ENCODE assay signal across 13 cellular contexts in genomic region chr15:74808073-74808839, GRCh38. TPM values are rescaled to one million over a fixed set of nuclear protein-coding genes. Genes with fewer than 3 reads are reported as not detected.
DNase-seq lines count a peak whose midpoint lies in the region; ATAC-seq and TF ChIP-seq lines count a peak whose summit lies in the region.
"Had no signal": no experiment of that assay in that cellular context is flagged by ENCODE, and none has a peak within 500 bp of the region (broad histone marks: within the 10 kb centered on the region; RNA-seq: fewer than 3 reads in every experiment).

No MANE protein-coding gene starts in this region.

- no peaks in the 10 kb centered on the region for H3K9me3 Mint-ChIP-seq in activated T-helper 1 cell treated with anti-CD3 and anti-CD28 coated beads, Interleukin-12 subunit alpha, Interleukin-12 subunit beta, Interleukin-2, Interleukin-4 antibody, amounts not matched to agents 30 ng/mL and 10 ng/mL and 1 ng/mL, durations not matched to agents 14 hours and 24 hours and 36 hours
- H3K9me3 Mint-ChIP-seq in activated T-helper 2 cell treated with anti-CD3 and anti-CD28 coated beads, Interferon-gamma antibody, Interleukin-2, Interleukin-4, amounts not matched to agents 10 μg/mL and 5 μg/mL and 100 μg/mL, durations not matched to agents 14 hours and 24 hours and 36 hours = no peaks in the 10 kb centered on the region

- peaks cover 38% of the 10 kb centered on the region for H3K4me1 Mint-ChIP-seq in activated T-helper 1 cell treated with anti-CD3 and anti-CD28 coated beads, Interleukin-12 subunit alpha, Interleukin-12 subunit beta, Interleukin-2, Interleukin-4 antibody, amounts not matched to agents 30 ng/mL and 10 ng/mL and 1 ng/mL, durations not matched to agents 14 hours and 24 hours and 36 hours (ENCODE audit: low read depth)
- H3K4me1 Mint-ChIP-seq in activated T-helper 2 cell treated with anti-CD3 and anti-CD28 coated beads, Interferon-gamma antibody, Interleukin-2, Interleukin-4, amounts not matched to agents 10 μg/mL and 5 μg/mL and 100 μg/mL, durations not matched to agents 14 hours and 24 hours and 36 hours (ENCODE audit: low read depth) = peaks cover 10% of the 10 kb centered on the region

- H3K4me3 Mint-ChIP-seq in activated T-helper 1 cell treated with anti-CD3 and anti-CD28 coated beads, Interleukin-12 subunit alpha, Interleukin-12 subunit beta, Interleukin-2, Interleukin-4 antibody, amounts not matched to agents 30 ng/mL and 10 ng/mL and 1 ng/mL, durations not matched to agents 14 hours and 24 hours and 36 hours = no peak overlapping the region
- H3K4me3 Mint-ChIP-seq in activated T-helper 2 cell treated with anti-CD3 and anti-CD28 coated beads, Interferon-gamma antibody, Interleukin-2, Interleukin-4, amounts not matched to agents 10 μg/mL and 5 μg/mL and 100 μg/mL, durations not matched to agents 14 hours and 24 hours and 36 hours (ENCODE audit: low read depth) = no peak overlapping the region

- H3K27me3 Mint-ChIP-seq in activated T-helper 1 cell treated with anti-CD3 and anti-CD28 coated beads, Interleukin-12 subunit alpha, Interleukin-12 subunit beta, Interleukin-2, Interleukin-4 antibody, amounts not matched to agents 30 ng/mL and 10 ng/mL and 1 ng/mL, durations not matched to agents 14 hours and 24 hours and 36 hours (ENCODE audit: insufficient read depth) = peaks cover 3% of the 10 kb centered on the region
- peaks cover 2% of the 10 kb centered on the region for H3K27me3 Mint-ChIP-seq in activated T-helper 2 cell treated with anti-CD3 and anti-CD28 coated beads, Interferon-gamma antibody, Interleukin-2, Interleukin-4, amounts not matched to agents 10 μg/mL and 5 μg/mL and 100 μg/mL, durations not matched to agents 14 hours and 24 hours and 36 hours (ENCODE audit: low read depth)

- no peak overlapping the region for H3K27ac ChIP-seq in left ventricle myocardium inferior (replicated peaks)
- H3K27ac ChIP-seq: BLaER1 treated with 17β-estradiol and CSF1 and Interleukin-3, amounts not matched to agents 10 nM and 100 nM; sigmoid colon had no signal

- peaks cover 13% of the 10 kb centered on the region for H3K36me3 Mint-ChIP-seq in activated T-helper 1 cell treated with anti-CD3 and anti-CD28 coated beads, Interleukin-12 subunit alpha, Interleukin-12 subunit beta, Interleukin-2, Interleukin-4 antibody, amounts not matched to agents 30 ng/mL and 10 ng/mL and 1 ng/mL, durations not matched to agents 14 hours and 24 hours and 36 hours (ENCODE audit: low read depth)
- H3K36me3 Mint-ChIP-seq in activated T-helper 2 cell treated with anti-CD3 and anti-CD28 coated beads, Interferon-gamma antibody, Interleukin-2, Interleukin-4, amounts not matched to agents 10 μg/mL and 5 μg/mL and 100 μg/mL, durations not matched to agents 14 hours and 24 hours and 36 hours (ENCODE audit: low read depth) = peaks cover 14% of the 10 kb centered on the region

- H3K4me1 ChIP-seq in left ventricle myocardium inferior = peaks cover 22% of the 10 kb centered on the region
- H3K4me1 ChIP-seq: sigmoid colon had no signal

- DNase-seq in Right ventricle myocardium inferior (ENCODE audit: missing footprints) (no peak), left ventricle myocardium inferior (no peak), left colon (peak; percentile 68 to 86), DMS 273 treated with DMSO at 0.1 percent for 48 hours (lab: John Stamatoyannopoulos, UW) (no peak)
- no peak for DNase-seq in activated T-helper 1 cell treated with anti-CD3 and anti-CD28 coated beads, Interleukin-12 subunit alpha, Interleukin-12 subunit beta, Interleukin-2, Interleukin-4 antibody, amounts not matched to agents 30 ng/mL and 10 ng/mL and 1 ng/mL, durations not matched to agents 14 hours and 24 hours and 36 hours (ENCODE audit: low spot score)
- no peak for DNase-seq in activated T-helper 2 cell treated with anti-CD3 and anti-CD28 coated beads, Interferon-gamma antibody, Interleukin-2, Interleukin-4, amounts not matched to agents 10 μg/mL and 5 μg/mL and 100 μg/mL, durations not matched to agents 14 hours and 24 hours and 36 hours (ENCODE audit: low spot score)
- DNase-seq: activated effector memory CD4-positive, alpha-beta T cell treated with anti-CD3 and anti-CD28 coated beads, Interleukin-2, amount 50 U/mL, for 16 hours; glutamatergic neuron; NCI-H1417; sigmoid colon had no signal

- peak overlapping the region; percentile 55 for H3K27ac Mint-ChIP-seq in activated T-helper 1 cell treated with anti-CD3 and anti-CD28 coated beads, Interleukin-12 subunit alpha, Interleukin-12 subunit beta, Interleukin-2, Interleukin-4 antibody, amounts not matched to agents 30 ng/mL and 10 ng/mL and 1 ng/mL, durations not matched to agents 14 hours and 24 hours and 36 hours
- H3K27ac Mint-ChIP-seq in activated T-helper 2 cell treated with anti-CD3 and anti-CD28 coated beads, Interferon-gamma antibody, Interleukin-2, Interleukin-4, amounts not matched to agents 10 μg/mL and 5 μg/mL and 100 μg/mL, durations not matched to agents 14 hours and 24 hours and 36 hours = no peak overlapping the region

- H3K9me3 ChIP-seq in left ventricle myocardium inferior (replicated peaks) = no peaks in the 10 kb centered on the region
- H3K9me3 ChIP-seq: BLaER1 treated with 17β-estradiol and CSF1 and Interleukin-3, amounts not matched to agents 10 nM and 100 nM; sigmoid colon had no signal

- TF ChIP-seq CTCF in left ventricle myocardium inferior (IDR thresholded peaks at IDR 0.05; ENCODE audit: borderline replicate concordance) = no peak

- H3K4me3 ChIP-seq in left ventricle myocardium inferior = no peak overlapping the region
- H3K4me3 ChIP-seq: BLaER1 treated with 17β-estradiol and CSF1 and Interleukin-3, amounts not matched to agents 10 nM and 100 nM; sigmoid colon had no signal

- ATAC-seq in Right ventricle myocardium inferior (peak; percentile 47), left colon (peak; percentile 87), GM21423 (IDR thresholded peaks at IDR 0.05; ENCODE audit: unreplicated experiment) (no peak), HG02571 (IDR thresholded peaks at IDR 0.05; ENCODE audit: unreplicated experiment) (no peak)

- H3K36me3 ChIP-seq in left ventricle myocardium inferior = peaks cover 6% of the 10 kb centered on the region

- no peaks in the 10 kb centered on the region for H3K27me3 ChIP-seq in left ventricle myocardium inferior (ENCODE audit: low read depth)
- H3K27me3 ChIP-seq: BLaER1 treated with 17β-estradiol and CSF1 and Interleukin-3, amounts not matched to agents 10 nM and 100 nM; sigmoid colon had no signal

- intact Hi-C loops in Right ventricle myocardium inferior (cut with DNase I) = no loop called here
- intact Hi-C loops in left ventricle myocardium inferior (cut with micrococcal nuclease) = no loop called here
- intact Hi-C loops in activated T-helper 1 cell treated with anti-CD3 and anti-CD28 coated beads, Interleukin-12 subunit alpha, Interleukin-12 subunit beta, Interleukin-2, Interleukin-4 antibody, amounts not matched to agents 30 ng/mL and 10 ng/mL and 1 ng/mL, durations not matched to agents 14 hours and 24 hours and 36 hours (cut with micrococcal nuclease) = no loop called here
- intact Hi-C loops in left colon (cut with DNase I, micrococcal nuclease) = no loop called here
- intact Hi-C loops in activated T-helper 2 cell treated with anti-CD3 and anti-CD28 coated beads, Interferon-gamma antibody, Interleukin-2, Interleukin-4, amounts not matched to agents 10 μg/mL and 5 μg/mL and 100 μg/mL, durations not matched to agents 14 hours and 24 hours and 36 hours (cut with micrococcal nuclease) = no loop called here

RNA-seq across cellular contexts. Expression of gene LMAN1L, which starts 4.4 kb away (rescaled TPM):
- total RNA-seq in Right ventricle myocardium inferior (21.9 TPM), left ventricle myocardium inferior (8.1 TPM), left colon (under 1 TPM in 1 of 2 donors, not detected in 1; 0.40 TPM)
- 0.75 and 0.93 TPM in 2 replicates for total RNA-seq in activated T-helper 1 cell treated with anti-CD3 and anti-CD28 coated beads, Interleukin-12 subunit alpha, Interleukin-12 subunit beta, Interleukin-2, Interleukin-4 antibody, amounts not matched to agents 30 ng/mL and 10 ng/mL and 1 ng/mL, durations not matched to agents 14 hours and 24 hours and 36 hours
- 0.32 TPM in 1 of 2 replicates, not detected in the other for total RNA-seq in activated T-helper 2 cell treated with anti-CD3 and anti-CD28 coated beads, Interferon-gamma antibody, Interleukin-2, Interleukin-4, amounts not matched to agents 10 μg/mL and 5 μg/mL and 100 μg/mL, durations not matched to agents 14 hours and 24 hours and 36 hours

RNA-seq across cellular contexts. Expression of gene CPLX3, which starts 18.2 kb away (rescaled TPM):
- 2.8 TPM for total RNA-seq in Right ventricle myocardium inferior
- total RNA-seq in left ventricle myocardium inferior = 1.2 TPM
- total RNA-seq in activated T-helper 1 cell treated with anti-CD3 and anti-CD28 coated beads, Interleukin-12 subunit alpha, Interleukin-12 subunit beta, Interleukin-2, Interleukin-4 antibody, amounts not matched to agents 30 ng/mL and 10 ng/mL and 1 ng/mL, durations not matched to agents 14 hours and 24 hours and 36 hours = 0.17 and 0.29 TPM in 2 replicates
- total RNA-seq in left colon = under 1 TPM in 1 of 2 donors, not detected in 1; 0.15 TPM
- total RNA-seq in activated T-helper 2 cell treated with anti-CD3 and anti-CD28 coated beads, Interferon-gamma antibody, Interleukin-2, Interleukin-4, amounts not matched to agents 10 μg/mL and 5 μg/mL and 100 μg/mL, durations not matched to agents 14 hours and 24 hours and 36 hours = 0.16 TPM in 1 of 2 replicates, not detected in the other

RNA-seq across cellular contexts. Expression of gene CSK, which starts 26.4 kb away (rescaled TPM):
- total RNA-seq in Right ventricle myocardium inferior (41.8 TPM), left ventricle myocardium inferior (34.0 TPM), left colon (10 to 100 TPM; 84.8 to 96.9 TPM)
- total RNA-seq in activated T-helper 1 cell treated with anti-CD3 and anti-CD28 coated beads, Interleukin-12 subunit alpha, Interleukin-12 subunit beta, Interleukin-2, Interleukin-4 antibody, amounts not matched to agents 30 ng/mL and 10 ng/mL and 1 ng/mL, durations not matched to agents 14 hours and 24 hours and 36 hours = 348 and 362 TPM in 2 replicates
- total RNA-seq in activated T-helper 2 cell treated with anti-CD3 and anti-CD28 coated beads, Interferon-gamma antibody, Interleukin-2, Interleukin-4, amounts not matched to agents 10 μg/mL and 5 μg/mL and 100 μg/mL, durations not matched to agents 14 hours and 24 hours and 36 hours = 261 and 266 TPM in 2 replicates

RNA-seq across cellular contexts. Expression of gene ULK3, which starts 34.7 kb away (rescaled TPM):
- 42.3 TPM for total RNA-seq in Right ventricle myocardium inferior
- total RNA-seq in left ventricle myocardium inferior = 34.1 TPM
- 52.1 and 52.4 TPM in 2 replicates for total RNA-seq in activated T-helper 1 cell treated with anti-CD3 and anti-CD28 coated beads, Interleukin-12 subunit alpha, Interleukin-12 subunit beta, Interleukin-2, Interleukin-4 antibody, amounts not matched to agents 30 ng/mL and 10 ng/mL and 1 ng/mL, durations not matched to agents 14 hours and 24 hours and 36 hours
- 10 to 100 TPM; 70.7 to 83.2 TPM for total RNA-seq in left colon
- 45.5 and 47.7 TPM in 2 replicates for total RNA-seq in activated T-helper 2 cell treated with anti-CD3 and anti-CD28 coated beads, Interferon-gamma antibody, Interleukin-2, Interleukin-4, amounts not matched to agents 10 μg/mL and 5 μg/mL and 100 μg/mL, durations not matched to agents 14 hours and 24 hours and 36 hours

RNA-seq across cellular contexts. Expression of gene CYP1A2, which starts 59.6 kb away (rescaled TPM):
- total RNA-seq in Right ventricle myocardium inferior (not detected), left ventricle myocardium inferior (not detected), left colon (not detected)
- not detected in 2 replicates for total RNA-seq in activated T-helper 1 cell treated with anti-CD3 and anti-CD28 coated beads, Interleukin-12 subunit alpha, Interleukin-12 subunit beta, Interleukin-2, Interleukin-4 antibody, amounts not matched to agents 30 ng/mL and 10 ng/mL and 1 ng/mL, durations not matched to agents 14 hours and 24 hours and 36 hours
- total RNA-seq in activated T-helper 2 cell treated with anti-CD3 and anti-CD28 coated beads, Interferon-gamma antibody, Interleukin-2, Interleukin-4, amounts not matched to agents 10 μg/mL and 5 μg/mL and 100 μg/mL, durations not matched to agents 14 hours and 24 hours and 36 hours = not detected in 2 replicates
- total RNA-seq: sigmoid colon had no signal

Comparison
In these comparisons a context has a peak if more than half of its experiments do, and no peak if none do; other contexts are left out.
1. ATAC-seq: peak in Right ventricle myocardium inferior (single experiment) and left colon (single experiment); none in GM21423 (single experiment) and HG02571 (single experiment).
2. DNase-seq: peak in left colon (2 of 2); none in Right ventricle myocardium inferior (single experiment), left ventricle myocardium inferior (single experiment), activated T-helper 1 cell treated with anti-CD3 and anti-CD28 coated beads, Interleukin-12 subunit alpha, Interleukin-12 subunit beta, Interleukin-2, Interleukin-4 antibody, amounts not matched to agents 30 ng/mL and 10 ng/mL and 1 ng/mL, durations not matched to agents 14 hours and 24 hours and 36 hours (single experiment), activated T-helper 2 cell treated with anti-CD3 and anti-CD28 coated beads, Interferon-gamma antibody, Interleukin-2, Interleukin-4, amounts not matched to agents 10 μg/mL and 5 μg/mL and 100 μg/mL, durations not matched to agents 14 hours and 24 hours and 36 hours (single experiment) and DMS 273 treated with DMSO at 0.1 percent for 48 hours (single experiment).